1 cellular context compared by ENCODE assay signal in genomic region chr18:21991081-21991534, GRCh38.
TF ChIP-seq lines count a peak whose summit lies in the region.

No MANE protein-coding gene starts in this region.

TF ChIP-seq in HEK293, 187 proteins besides CTCF, POLR2A, EP300 and RAD21 (continued from another document):
- TF ChIP-seq PRDM4 (tag by site-specific recombination; IDR thresholded peaks at IDR 0.05) (0 out of 2 replicates have a peak, but pooled peaks have one; percentile 11), MZF1 (tag by site-specific recombination; IDR thresholded peaks at IDR 0.05; ENCODE audit: borderline replicate concordance) (0 out of 2 replicates have a peak, but pooled peaks have one; percentile 54), ZNF521 (tag by site-specific recombination; IDR thresholded peaks at IDR 0.05) (no peak), ZNF398 (tag by site-specific recombination; IDR thresholded peaks at IDR 0.05) (peak; percentile 71), GLIS1 (tag by site-specific recombination; IDR thresholded peaks at IDR 0.05) (peak; percentile 85), EGR2 (tag by site-specific recombination; IDR thresholded peaks at IDR 0.05; ENCODE audit: low read depth) (peak; percentile 58), OSR2 (tag by site-specific recombination; IDR thresholded peaks at IDR 0.05) (peak; percentile 27; the same call in 1 of the 2 replicates), GLIS2 (tag by site-specific recombination; IDR thresholded peaks at IDR 0.05) (no peak), TRIM28 (IDR thresholded peaks at IDR 0.05; ENCODE audit: borderline replicate concordance, low read length) (peak; percentile 65; the same call in 1 of the 2 replicates), ZFHX2 (tag by site-specific recombination; conservative IDR thresholded peaks at IDR 0.05) (peak; percentile 50), ZBTB48 (tag by site-specific recombination; IDR thresholded peaks at IDR 0.05) (0 out of 2 replicates have a peak, but pooled peaks have one; percentile 13), ZNF423 (tag by site-specific recombination; IDR thresholded peaks at IDR 0.05) (0 out of 2 replicates have a peak, but pooled peaks have one; percentile 56), ZXDB (tag by site-specific recombination; IDR thresholded peaks at IDR 0.05) (peak; percentile 60; the same call in 1 of the 2 replicates), ZNF621 (tag by site-specific recombination; IDR thresholded peaks at IDR 0.05) (no peak), FEZF1 (tag by site-specific recombination; IDR thresholded peaks at IDR 0.05) (peak; percentile 63), ZIC2 (tag by site-specific recombination; IDR thresholded peaks at IDR 0.05) (peak; percentile 79), ZNF341 (tag by site-specific recombination; IDR thresholded peaks at IDR 0.05; ENCODE audit: low read depth) (peak; percentile 57), ZNF580 (tag by site-specific recombination; IDR thresholded peaks at IDR 0.05) (0 out of 2 replicates have a peak, but pooled peaks have one; percentile 9), ZNF184 (tag by site-specific recombination; IDR thresholded peaks at IDR 0.05) (no peak), ZNF24 (tag by site-specific recombination; IDR thresholded peaks at IDR 0.05) (no peak)
- TF ChIP-seq, protein P1, sequence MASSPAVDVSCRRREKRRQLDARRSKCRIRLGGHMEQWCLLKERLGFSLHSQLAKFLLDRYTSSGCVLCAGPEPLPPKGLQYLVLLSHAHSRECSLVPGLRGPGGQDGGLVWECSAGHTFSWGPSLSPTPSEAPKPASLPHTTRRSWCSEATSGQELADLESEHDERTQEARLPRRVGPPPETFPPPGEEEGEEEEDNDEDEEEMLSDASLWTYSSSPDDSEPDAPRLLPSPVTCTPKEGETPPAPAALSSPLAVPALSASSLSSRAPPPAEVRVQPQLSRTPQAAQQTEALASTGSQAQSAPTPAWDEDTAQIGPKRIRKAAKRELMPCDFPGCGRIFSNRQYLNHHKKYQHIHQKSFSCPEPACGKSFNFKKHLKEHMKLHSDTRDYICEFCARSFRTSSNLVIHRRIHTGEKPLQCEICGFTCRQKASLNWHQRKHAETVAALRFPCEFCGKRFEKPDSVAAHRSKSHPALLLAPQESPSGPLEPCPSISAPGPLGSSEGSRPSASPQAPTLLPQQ (tag by site-specific recombination; IDR thresholded peaks at IDR 0.05), result no peak
- TF ChIP-seq, protein P2, sequence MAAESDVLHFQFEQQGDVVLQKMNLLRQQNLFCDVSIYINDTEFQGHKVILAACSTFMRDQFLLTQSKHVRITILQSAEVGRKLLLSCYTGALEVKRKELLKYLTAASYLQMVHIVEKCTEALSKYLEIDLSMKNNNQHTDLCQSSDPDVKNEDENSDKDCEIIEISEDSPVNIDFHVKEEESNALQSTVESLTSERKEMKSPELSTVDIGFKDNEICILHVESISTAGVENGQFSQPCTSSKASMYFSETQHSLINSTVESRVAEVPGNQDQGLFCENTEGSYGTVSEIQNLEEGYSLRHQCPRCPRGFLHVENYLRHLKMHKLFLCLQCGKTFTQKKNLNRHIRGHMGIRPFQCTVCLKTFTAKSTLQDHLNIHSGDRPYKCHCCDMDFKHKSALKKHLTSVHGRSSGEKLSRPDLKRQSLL (tag by site-specific recombination; IDR thresholded peaks at IDR 0.05), result no peak
